Comparison of ENCODE assay signal across 40 cellular contexts in genomic region chr7:113794573-113794972, GRCh38.
"Had no signal": no experiment of that assay in that cellular context is flagged by ENCODE, and none has a peak within 500 bp of the region (broad histone marks: within the 10 kb centered on the region; RNA-seq: fewer than 3 reads in every experiment).

No MANE protein-coding gene starts in this region.

- H3K27ac Mint-ChIP-seq: activated naive CD4-positive, alpha-beta T cell treated with anti-CD3 and anti-CD28 coated beads for 36 hours; activated naive CD4-positive, alpha-beta T cell treated with anti-CD3 and anti-CD28 coated beads, Interleukin-2, amount 10 ng/mL, durations not matched to agents 7 days and 5 days; activated naive CD4-positive, alpha-beta T cell treated with anti-CD3 and anti-CD28 coated beads, Interleukin-2, amount 50 U/mL, for 24 hours; activated naive CD4-positive, alpha-beta T cell treated with anti-CD3 and anti-CD28 coated beads, Interleukin-2, amount 50 U/mL, for 72 hours; activated naive CD8-positive, alpha-beta T cell; activated naive CD8-positive, alpha-beta T cell treated with anti-CD3 and anti-CD28 coated beads for 36 hours; activated naive CD8-positive, alpha-beta T cell treated with anti-CD3 and anti-CD28 coated beads, Interleukin-2, amount 10 ng/mL, durations not matched to agents 7 days and 5 days; activated naive CD8-positive, alpha-beta T cell treated with anti-CD3 and anti-CD28 coated beads, Interleukin-2, amount 50 U/mL, for 24 hours; activated T-cell treated with anti-CD3 and anti-CD28 coated beads, Interleukin-2, amount 50 U/mL, for 24 hours; activated T-cell treated with anti-CD3 and anti-CD28 coated beads, Interleukin-2, amount 50 U/mL, for 72 hours; activated T-helper 1 cell treated with anti-CD3 and anti-CD28 coated beads, Interleukin-12 subunit alpha, Interleukin-12 subunit beta, Interleukin-2, Interleukin-4 antibody, amounts not matched to agents 30 ng/mL and 10 ng/mL and 1 ng/mL, durations not matched to agents 14 hours and 24 hours and 36 hours; activated T-helper 17 cell treated with anti-CD3 and anti-CD28 coated beads, Interleukin-2, amount 50 U/mL, for 72 hours; activated T-helper 2 cell treated with anti-CD3 and anti-CD28 coated beads, Interferon-gamma antibody, Interleukin-2, Interleukin-4, amounts not matched to agents 10 μg/mL and 5 μg/mL and 100 μg/mL, durations not matched to agents 14 hours and 24 hours and 36 hours; brain had no signal

- H3K36me3 ChIP-seq: adrenal gland, ascending aorta, brain microvascular endothelial cell, breast epithelium, cardiac muscle cell had no signal

- DNase-seq: activated effector memory CD4-positive, alpha-beta T cell treated with anti-CD3 and anti-CD28 coated beads, Interleukin-2, amount 50 U/mL, for 16 hours; activated effector memory CD4-positive, alpha-beta T cell treated with Interleukin-2 at 50 U/mL for 16 hours; activated gamma-delta T cell; activated gamma-delta T cell treated with Interleukin-2 at 50 U/mL for 16 hours; activated naive CD4-positive, alpha-beta T cell; activated naive CD4-positive, alpha-beta T cell treated with anti-CD3 and anti-CD28 coated beads for 36 hours; activated naive CD4-positive, alpha-beta T cell treated with anti-CD3 and anti-CD28 coated beads, Interleukin-2, amount 10 ng/mL, durations not matched to agents 7 days and 5 days; activated naive CD4-positive, alpha-beta T cell treated with anti-CD3 and anti-CD28 coated beads, Interleukin-2, amount 50 U/mL, for 16 hours; activated naive CD4-positive, alpha-beta T cell treated with Interleukin-2 at 50 U/mL for 16 hours; activated naive CD8-positive, alpha-beta T cell treated with anti-CD3 and anti-CD28 coated beads for 36 hours; activated naive CD8-positive, alpha-beta T cell treated with anti-CD3 and anti-CD28 coated beads, Interleukin-2, amount 10 ng/mL, durations not matched to agents 7 days and 5 days; activated naive CD8-positive, alpha-beta T cell treated with anti-CD3 and anti-CD28 coated beads, Interleukin-2, amount 50 U/mL, for 24 hours; activated T-cell treated with anti-CD3 and anti-CD28 coated beads, Interleukin-2, amount 50 U/mL, for 1 hour; activated T-cell treated with anti-CD3 and anti-CD28 coated beads, Interleukin-2, amount 50 U/mL, for 24 hours; activated T-cell treated with anti-CD3 and anti-CD28 coated beads, Interleukin-2, amount 50 U/mL, for 4 hours; activated T-cell treated with anti-CD3 and anti-CD28 coated beads, Interleukin-2, amount 50 U/mL, for 48 hours; activated T-cell treated with anti-CD3 and anti-CD28 coated beads, Interleukin-2, amount 50 U/mL, for 72 hours; adrenal gland; amniotic stem cell; amygdala; anterior cingulate cortex; aorta; body of pancreas; brain microvascular endothelial cell; caudate nucleus; central memory CD4-positive, alpha-beta T cell; cerebellar nuclear complex had no signal

- H3K4me3 Mint-ChIP-seq: activated naive CD4-positive, alpha-beta T cell treated with anti-CD3 and anti-CD28 coated beads for 36 hours; activated naive CD4-positive, alpha-beta T cell treated with anti-CD3 and anti-CD28 coated beads, Interleukin-2, amount 10 ng/mL, durations not matched to agents 7 days and 5 days; activated naive CD4-positive, alpha-beta T cell treated with anti-CD3 and anti-CD28 coated beads, Interleukin-2, amount 50 U/mL, for 24 hours; activated naive CD8-positive, alpha-beta T cell; activated naive CD8-positive, alpha-beta T cell treated with anti-CD3 and anti-CD28 coated beads for 36 hours; activated naive CD8-positive, alpha-beta T cell treated with anti-CD3 and anti-CD28 coated beads, Interleukin-2, amount 10 ng/mL, durations not matched to agents 7 days and 5 days; activated naive CD8-positive, alpha-beta T cell treated with anti-CD3 and anti-CD28 coated beads, Interleukin-2, amount 50 U/mL, for 24 hours; activated T-cell treated with anti-CD3 and anti-CD28 coated beads, Interleukin-2, amount 50 U/mL, for 24 hours; activated T-cell treated with anti-CD3 and anti-CD28 coated beads, Interleukin-2, amount 50 U/mL, for 4 hours; activated T-cell treated with anti-CD3 and anti-CD28 coated beads, Interleukin-2, amount 50 U/mL, for 72 hours; activated T-helper 1 cell treated with anti-CD3 and anti-CD28 coated beads, Interleukin-12 subunit alpha, Interleukin-12 subunit beta, Interleukin-2, Interleukin-4 antibody, amounts not matched to agents 30 ng/mL and 10 ng/mL and 1 ng/mL, durations not matched to agents 14 hours and 24 hours and 36 hours; activated T-helper 17 cell treated with anti-CD3 and anti-CD28 coated beads, Interleukin-2, amount 50 U/mL, for 72 hours; brain; central memory CD8-positive, alpha-beta T cell had no signal

- H3K4me1 Mint-ChIP-seq: activated naive CD4-positive, alpha-beta T cell treated with anti-CD3 and anti-CD28 coated beads, Interleukin-2, amount 10 ng/mL, durations not matched to agents 7 days and 5 days; activated naive CD4-positive, alpha-beta T cell treated with anti-CD3 and anti-CD28 coated beads, Interleukin-2, amount 50 U/mL, for 24 hours; activated naive CD8-positive, alpha-beta T cell treated with anti-CD3 and anti-CD28 coated beads for 36 hours; activated naive CD8-positive, alpha-beta T cell treated with anti-CD3 and anti-CD28 coated beads, Interleukin-2, amount 10 ng/mL, durations not matched to agents 7 days and 5 days; activated naive CD8-positive, alpha-beta T cell treated with anti-CD3 and anti-CD28 coated beads, Interleukin-2, amount 50 U/mL, for 24 hours; activated T-helper 17 cell treated with anti-CD3 and anti-CD28 coated beads, Interleukin-2, amount 50 U/mL, for 72 hours; central memory CD8-positive, alpha-beta T cell had no signal

- H3K27ac ChIP-seq: adrenal gland, ascending aorta, body of pancreas, brain microvascular endothelial cell, breast epithelium, cardiac muscle cell had no signal

- H3K4me3 ChIP-seq: adrenal gland, ascending aorta, body of pancreas, breast epithelium, cardiac muscle cell had no signal

- H3K9me3 ChIP-seq: adrenal gland, ascending aorta, body of pancreas, breast epithelium had no signal

- FAIRE-seq: astrocyte, bronchial epithelial cell had no signal

- H3K27me3 Mint-ChIP-seq: activated naive CD4-positive, alpha-beta T cell treated with anti-CD3 and anti-CD28 coated beads, Interleukin-2, amount 10 ng/mL, durations not matched to agents 7 days and 5 days; activated naive CD4-positive, alpha-beta T cell treated with anti-CD3 and anti-CD28 coated beads, Interleukin-2, amount 50 U/mL, for 24 hours; activated naive CD8-positive, alpha-beta T cell; activated naive CD8-positive, alpha-beta T cell treated with anti-CD3 and anti-CD28 coated beads for 36 hours; activated naive CD8-positive, alpha-beta T cell treated with anti-CD3 and anti-CD28 coated beads, Interleukin-2, amount 10 ng/mL, durations not matched to agents 7 days and 5 days; activated naive CD8-positive, alpha-beta T cell treated with anti-CD3 and anti-CD28 coated beads, Interleukin-2, amount 50 U/mL, for 24 hours; activated T-cell treated with anti-CD3 and anti-CD28 coated beads, Interleukin-2, amount 50 U/mL, for 24 hours; activated T-helper 17 cell treated with anti-CD3 and anti-CD28 coated beads, Interleukin-2, amount 50 U/mL, for 72 hours; central memory CD8-positive, alpha-beta T cell had no signal

- H3K27me3 ChIP-seq: adrenal gland, ascending aorta, body of pancreas, brain microvascular endothelial cell, breast epithelium, cardiac muscle cell had no signal

- H3K4me1 ChIP-seq: adrenal gland, body of pancreas, breast epithelium had no signal

- H3K9me3 Mint-ChIP-seq: activated naive CD4-positive, alpha-beta T cell treated with anti-CD3 and anti-CD28 coated beads, Interleukin-2, amount 10 ng/mL, durations not matched to agents 7 days and 5 days; activated naive CD8-positive, alpha-beta T cell treated with anti-CD3 and anti-CD28 coated beads for 36 hours; activated T-helper 2 cell treated with anti-CD3 and anti-CD28 coated beads, Interferon-gamma antibody, Interleukin-2, Interleukin-4, amounts not matched to agents 10 μg/mL and 5 μg/mL and 100 μg/mL, durations not matched to agents 14 hours and 24 hours and 36 hours had no signal

- H3K36me3 Mint-ChIP-seq: activated naive CD4-positive, alpha-beta T cell treated with anti-CD3 and anti-CD28 coated beads, Interleukin-2, amount 10 ng/mL, durations not matched to agents 7 days and 5 days; activated naive CD4-positive, alpha-beta T cell treated with anti-CD3 and anti-CD28 coated beads, Interleukin-2, amount 50 U/mL, for 24 hours; activated naive CD4-positive, alpha-beta T cell treated with anti-CD3 and anti-CD28 coated beads, Interleukin-2, amount 50 U/mL, for 72 hours; activated naive CD8-positive, alpha-beta T cell; activated naive CD8-positive, alpha-beta T cell treated with anti-CD3 and anti-CD28 coated beads for 36 hours; activated naive CD8-positive, alpha-beta T cell treated with anti-CD3 and anti-CD28 coated beads, Interleukin-2, amount 10 ng/mL, durations not matched to agents 7 days and 5 days; brain had no signal

- ATAC-seq: activated naive CD4-positive, alpha-beta T cell treated with anti-CD3 and anti-CD28 coated beads, Interleukin-2, amount 50 U/mL, for 72 hours; activated naive CD8-positive, alpha-beta T cell treated with anti-CD3 and anti-CD28 coated beads, Interleukin-2, amount 50 U/mL, for 24 hours; activated T-cell treated with anti-CD3 and anti-CD28 coated beads, Interleukin-2, amount 50 U/mL, for 4 hours; activated T-cell treated with anti-CD3 and anti-CD28 coated beads, Interleukin-2, amount 50 U/mL, for 72 hours; activated T-helper 17 cell treated with anti-CD3 and anti-CD28 coated beads, Interleukin-2, amount 50 U/mL, for 72 hours; body of pancreas had no signal
